ENCODE assay signal across 1 cellular context in the genomic region with DNA sequence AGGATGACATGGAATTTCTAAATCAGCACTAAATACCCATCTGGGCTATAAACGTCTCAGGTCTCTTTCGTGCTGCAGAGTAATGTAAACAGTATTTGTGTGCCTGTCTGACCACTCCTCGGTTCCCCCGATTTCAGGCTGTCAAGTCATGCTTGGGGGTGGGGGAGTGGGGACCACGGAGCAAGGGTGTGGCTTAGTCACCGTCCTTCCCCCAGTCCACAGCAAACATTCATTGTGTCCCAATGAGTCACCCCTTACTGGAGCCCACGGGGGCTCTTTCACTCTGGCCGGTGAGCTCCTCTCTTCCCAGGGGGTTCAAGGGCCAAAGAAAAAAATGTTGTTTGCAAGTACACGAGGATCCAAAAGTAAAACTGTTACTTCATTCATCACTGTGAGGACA.
TF ChIP-seq lines count a peak whose summit lies in the region.

No MANE protein-coding gene starts in this region.

TF ChIP-seq in HepG2, 621 proteins besides CTCF, POLR2A, EP300 and RAD21 (continued from another document):
- TF ChIP-seq, protein P1, sequence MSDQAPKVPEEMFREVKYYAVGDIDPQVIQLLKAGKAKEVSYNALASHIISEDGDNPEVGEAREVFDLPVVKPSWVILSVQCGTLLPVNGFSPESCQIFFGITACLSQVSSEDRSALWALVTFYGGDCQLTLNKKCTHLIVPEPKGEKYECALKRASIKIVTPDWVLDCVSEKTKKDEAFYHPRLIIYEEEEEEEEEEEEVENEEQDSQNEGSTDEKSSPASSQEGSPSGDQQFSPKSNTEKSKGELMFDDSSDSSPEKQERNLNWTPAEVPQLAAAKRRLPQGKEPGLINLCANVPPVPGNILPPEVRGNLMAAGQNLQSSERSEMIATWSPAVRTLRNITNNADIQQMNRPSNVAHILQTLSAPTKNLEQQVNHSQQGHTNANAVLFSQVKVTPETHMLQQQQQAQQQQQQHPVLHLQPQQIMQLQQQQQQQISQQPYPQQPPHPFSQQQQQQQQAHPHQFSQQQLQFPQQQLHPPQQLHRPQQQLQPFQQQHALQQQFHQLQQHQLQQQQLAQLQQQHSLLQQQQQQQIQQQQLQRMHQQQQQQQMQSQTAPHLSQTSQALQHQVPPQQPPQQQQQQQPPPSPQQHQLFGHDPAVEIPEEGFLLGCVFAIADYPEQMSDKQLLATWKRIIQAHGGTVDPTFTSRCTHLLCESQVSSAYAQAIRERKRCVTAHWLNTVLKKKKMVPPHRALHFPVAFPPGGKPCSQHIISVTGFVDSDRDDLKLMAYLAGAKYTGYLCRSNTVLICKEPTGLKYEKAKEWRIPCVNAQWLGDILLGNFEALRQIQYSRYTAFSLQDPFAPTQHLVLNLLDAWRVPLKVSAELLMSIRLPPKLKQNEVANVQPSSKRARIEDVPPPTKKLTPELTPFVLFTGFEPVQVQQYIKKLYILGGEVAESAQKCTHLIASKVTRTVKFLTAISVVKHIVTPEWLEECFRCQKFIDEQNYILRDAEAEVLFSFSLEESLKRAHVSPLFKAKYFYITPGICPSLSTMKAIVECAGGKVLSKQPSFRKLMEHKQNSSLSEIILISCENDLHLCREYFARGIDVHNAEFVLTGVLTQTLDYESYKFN (CRISPR knock-in tag; conservative IDR thresholded peaks at IDR 0.05): peak; percentile 79; the same call in 1 of the 2 replicates
- TF ChIP-seq ZNF616 (CRISPR knock-in tag; IDR thresholded peaks at IDR 0.05; ENCODE audit: low read depth): no peak
- no peak for TF ChIP-seq ZNF562 (CRISPR knock-in tag; IDR thresholded peaks at IDR 0.05; ENCODE audit: borderline replicate concordance)
- TF ChIP-seq JUNB (CRISPR knock-in tag; IDR thresholded peaks at IDR 0.05; ENCODE audit: borderline replicate concordance): no peak
- TF ChIP-seq ZNF768 (CRISPR knock-in tag; IDR thresholded peaks at IDR 0.05): no peak
- no peak for TF ChIP-seq KLF11 (CRISPR knock-in tag; IDR thresholded peaks at IDR 0.05)
- TF ChIP-seq MZF1 (CRISPR knock-in tag; IDR thresholded peaks at IDR 0.05; ENCODE audit: borderline replicate concordance): no peak
- no peak for TF ChIP-seq ZNF652 (CRISPR knock-in tag; IDR thresholded peaks at IDR 0.05; ENCODE audit: borderline replicate concordance, low read depth)
- no peak for TF ChIP-seq ZEB1 (IDR thresholded peaks at IDR 0.05; ENCODE audit: insufficient replicate concordance, low read depth)
- TF ChIP-seq SOX13 (IDR thresholded peaks at IDR 0.05): no peak
- TF ChIP-seq SOX13 (CRISPR knock-in tag; conservative IDR thresholded peaks at IDR 0.05 in 1 of 2, IDR thresholded peaks at IDR 0.05 in 1 of 2): peak in 1 of 2 experiments; percentile 46; a peak in 1 of 4 replicates
- TF ChIP-seq ZNF775 (CRISPR knock-in tag; IDR thresholded peaks at IDR 0.05; ENCODE audit: borderline replicate concordance): no peak
- TF ChIP-seq, protein P2, sequence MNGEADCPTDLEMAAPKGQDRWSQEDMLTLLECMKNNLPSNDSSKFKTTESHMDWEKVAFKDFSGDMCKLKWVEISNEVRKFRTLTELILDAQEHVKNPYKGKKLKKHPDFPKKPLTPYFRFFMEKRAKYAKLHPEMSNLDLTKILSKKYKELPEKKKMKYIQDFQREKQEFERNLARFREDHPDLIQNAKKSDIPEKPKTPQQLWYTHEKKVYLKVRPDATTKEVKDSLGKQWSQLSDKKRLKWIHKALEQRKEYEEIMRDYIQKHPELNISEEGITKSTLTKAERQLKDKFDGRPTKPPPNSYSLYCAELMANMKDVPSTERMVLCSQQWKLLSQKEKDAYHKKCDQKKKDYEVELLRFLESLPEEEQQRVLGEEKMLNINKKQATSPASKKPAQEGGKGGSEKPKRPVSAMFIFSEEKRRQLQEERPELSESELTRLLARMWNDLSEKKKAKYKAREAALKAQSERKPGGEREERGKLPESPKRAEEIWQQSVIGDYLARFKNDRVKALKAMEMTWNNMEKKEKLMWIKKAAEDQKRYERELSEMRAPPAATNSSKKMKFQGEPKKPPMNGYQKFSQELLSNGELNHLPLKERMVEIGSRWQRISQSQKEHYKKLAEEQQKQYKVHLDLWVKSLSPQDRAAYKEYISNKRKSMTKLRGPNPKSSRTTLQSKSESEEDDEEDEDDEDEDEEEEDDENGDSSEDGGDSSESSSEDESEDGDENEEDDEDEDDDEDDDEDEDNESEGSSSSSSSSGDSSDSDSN (CRISPR knock-in tag; IDR thresholded peaks at IDR 0.05): no peak
- TF ChIP-seq PRDM10 (CRISPR knock-in tag; IDR thresholded peaks at IDR 0.05; ENCODE audit: low read depth): no peak
- TF ChIP-seq ZNF891 (CRISPR knock-in tag; IDR thresholded peaks at IDR 0.05): no peak
- no peak for TF ChIP-seq SNRNP70 (IDR thresholded peaks at IDR 0.05; ENCODE audit: low read depth, low read length)
- no peak for TF ChIP-seq HMG20B (CRISPR knock-in tag; conservative IDR thresholded peaks at IDR 0.05)
- TF ChIP-seq ZBTB3 (CRISPR knock-in tag; IDR thresholded peaks at IDR 0.05; ENCODE audit: borderline replicate concordance, low read depth): no peak
- TF ChIP-seq, protein P3, sequence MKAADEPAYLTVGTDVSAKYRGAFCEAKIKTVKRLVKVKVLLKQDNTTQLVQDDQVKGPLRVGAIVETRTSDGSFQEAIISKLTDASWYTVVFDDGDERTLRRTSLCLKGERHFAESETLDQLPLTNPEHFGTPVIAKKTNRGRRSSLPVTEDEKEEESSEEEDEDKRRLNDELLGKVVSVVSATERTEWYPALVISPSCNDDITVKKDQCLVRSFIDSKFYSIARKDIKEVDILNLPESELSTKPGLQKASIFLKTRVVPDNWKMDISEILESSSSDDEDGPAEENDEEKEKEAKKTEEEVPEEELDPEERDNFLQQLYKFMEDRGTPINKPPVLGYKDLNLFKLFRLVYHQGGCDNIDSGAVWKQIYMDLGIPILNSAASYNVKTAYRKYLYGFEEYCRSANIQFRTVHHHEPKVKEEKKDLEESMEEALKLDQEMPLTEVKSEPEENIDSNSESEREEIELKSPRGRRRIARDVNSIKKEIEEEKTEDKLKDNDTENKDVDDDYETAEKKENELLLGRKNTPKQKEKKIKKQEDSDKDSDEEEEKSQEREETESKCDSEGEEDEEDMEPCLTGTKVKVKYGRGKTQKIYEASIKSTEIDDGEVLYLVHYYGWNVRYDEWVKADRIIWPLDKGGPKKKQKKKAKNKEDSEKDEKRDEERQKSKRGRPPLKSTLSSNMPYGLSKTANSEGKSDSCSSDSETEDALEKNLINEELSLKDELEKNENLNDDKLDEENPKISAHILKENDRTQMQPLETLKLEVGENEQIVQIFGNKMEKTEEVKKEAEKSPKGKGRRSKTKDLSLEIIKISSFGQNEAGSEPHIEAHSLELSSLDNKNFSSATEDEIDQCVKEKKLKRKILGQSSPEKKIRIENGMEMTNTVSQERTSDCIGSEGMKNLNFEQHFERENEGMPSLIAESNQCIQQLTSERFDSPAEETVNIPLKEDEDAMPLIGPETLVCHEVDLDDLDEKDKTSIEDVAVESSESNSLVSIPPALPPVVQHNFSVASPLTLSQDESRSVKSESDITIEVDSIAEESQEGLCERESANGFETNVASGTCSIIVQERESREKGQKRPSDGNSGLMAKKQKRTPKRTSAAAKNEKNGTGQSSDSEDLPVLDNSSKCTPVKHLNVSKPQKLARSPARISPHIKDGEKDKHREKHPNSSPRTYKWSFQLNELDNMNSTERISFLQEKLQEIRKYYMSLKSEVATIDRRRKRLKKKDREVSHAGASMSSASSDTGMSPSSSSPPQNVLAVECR (CRISPR knock-in tag; IDR thresholded peaks at IDR 0.05; ENCODE audit: borderline replicate concordance): peak; percentile 43; the same call in 1 of the 2 replicates
- TF ChIP-seq PTBP1 (IDR thresholded peaks at IDR 0.05; ENCODE audit: low read depth, low read length, poor library complexity, severe bottlenecking): no peak
- TF ChIP-seq, protein P4, sequence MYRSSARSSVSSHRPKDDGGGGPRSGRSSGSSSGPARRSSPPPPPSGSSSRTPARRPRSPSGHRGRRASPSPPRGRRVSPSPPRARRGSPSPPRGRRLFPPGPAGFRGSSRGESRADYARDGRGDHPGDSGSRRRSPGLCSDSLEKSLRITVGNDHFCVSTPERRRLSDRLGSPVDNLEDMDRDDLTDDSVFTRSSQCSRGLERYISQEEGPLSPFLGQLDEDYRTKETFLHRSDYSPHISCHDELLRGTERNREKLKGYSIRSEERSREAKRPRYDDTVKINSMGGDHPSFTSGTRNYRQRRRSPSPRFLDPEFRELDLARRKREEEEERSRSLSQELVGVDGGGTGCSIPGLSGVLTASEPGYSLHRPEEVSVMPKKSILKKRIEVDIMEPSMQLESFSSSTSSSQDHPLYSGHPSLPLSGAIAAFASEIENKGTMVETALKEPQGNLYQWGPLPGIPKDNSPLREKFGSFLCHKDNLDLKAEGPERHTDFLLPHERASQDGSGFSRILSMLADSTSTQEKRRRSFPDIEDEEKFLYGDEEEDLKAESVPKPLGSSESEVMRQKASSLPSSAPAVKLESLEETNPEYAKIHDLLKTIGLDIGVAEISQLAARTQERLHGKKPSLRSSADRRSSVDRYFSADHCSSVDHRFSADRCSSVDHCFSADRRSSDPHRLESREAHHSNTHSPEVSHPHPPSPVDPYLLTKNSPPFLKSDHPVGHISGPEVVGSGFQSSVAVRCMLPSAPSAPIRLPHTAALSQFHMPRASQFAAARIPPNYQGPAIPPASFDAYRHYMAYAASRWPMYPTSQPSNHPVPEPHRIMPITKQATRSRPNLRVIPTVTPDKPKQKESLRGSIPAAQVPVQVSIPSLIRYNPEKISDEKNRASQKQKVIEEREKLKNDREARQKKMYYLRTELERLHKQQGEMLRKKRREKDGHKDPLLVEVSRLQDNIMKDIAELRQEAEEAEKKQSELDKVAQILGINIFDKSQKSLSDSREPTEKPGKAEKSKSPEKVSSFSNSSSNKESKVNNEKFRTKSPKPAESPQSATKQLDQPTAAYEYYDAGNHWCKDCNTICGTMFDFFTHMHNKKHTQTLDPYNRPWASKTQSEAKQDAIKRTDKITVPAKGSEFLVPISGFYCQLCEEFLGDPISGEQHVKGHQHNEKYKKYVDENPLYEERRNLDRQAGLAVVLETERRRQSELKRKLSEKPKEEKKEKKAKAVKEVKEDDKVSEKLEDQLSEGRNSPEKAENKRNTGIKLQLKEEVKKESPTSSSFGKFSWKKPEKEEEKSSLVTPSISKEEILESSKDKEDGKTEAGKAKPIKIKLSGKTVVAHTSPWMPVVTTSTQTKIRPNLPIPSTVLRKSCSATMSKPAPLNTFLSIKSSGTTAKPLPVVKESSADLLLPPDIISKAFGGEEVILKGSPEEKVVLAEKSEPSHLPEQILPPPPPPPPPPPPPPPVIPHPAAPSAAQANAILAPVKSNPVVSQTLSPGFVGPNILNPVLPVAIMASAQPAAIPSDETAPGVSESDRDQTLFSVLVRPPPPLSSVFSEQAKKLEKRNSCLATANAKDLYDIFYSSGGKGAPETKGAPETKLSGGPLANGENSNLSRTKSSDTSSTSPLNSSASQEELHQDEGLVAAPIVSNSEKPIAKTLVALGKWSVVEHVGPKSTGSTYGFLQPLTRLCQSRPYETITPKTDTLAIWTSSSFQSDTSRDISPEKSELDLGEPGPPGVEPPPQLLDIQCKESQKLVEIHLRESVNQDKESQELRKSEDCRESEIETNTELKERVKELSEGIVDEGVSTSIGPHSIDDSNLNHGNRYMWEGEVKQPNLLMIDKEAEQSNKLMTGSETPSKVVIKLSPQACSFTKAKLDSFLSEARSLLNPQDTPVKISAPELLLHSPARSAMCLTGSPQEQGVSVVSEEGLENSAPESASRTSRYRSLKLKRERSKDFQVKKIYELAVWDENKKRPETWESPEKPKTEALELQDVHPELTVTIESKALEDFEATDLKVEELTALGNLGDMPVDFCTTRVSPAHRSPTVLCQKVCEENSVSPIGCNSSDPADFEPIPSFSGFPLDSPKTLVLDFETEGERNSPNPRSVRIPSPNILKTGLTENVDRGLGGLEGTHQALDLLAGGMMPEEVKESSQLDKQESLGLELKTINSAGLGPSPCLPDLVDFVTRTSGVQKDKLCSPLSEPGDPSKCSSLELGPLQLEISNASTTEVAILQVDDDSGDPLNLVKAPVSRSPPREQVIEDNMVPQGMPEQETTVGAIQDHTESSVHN (CRISPR knock-in tag; IDR thresholded peaks at IDR 0.05): no peak
- TF ChIP-seq ZNF83 (CRISPR knock-in tag; IDR thresholded peaks at IDR 0.05; ENCODE audit: borderline replicate concordance): no peak
- TF ChIP-seq TAF1 (CRISPR knock-in tag; IDR thresholded peaks at IDR 0.05): no peak
- no peak for TF ChIP-seq ZKSCAN5 (CRISPR knock-in tag; IDR thresholded peaks at IDR 0.05)
- TF ChIP-seq ZNF563 (CRISPR knock-in tag; IDR thresholded peaks at IDR 0.05): no peak
- TF ChIP-seq ZMYM3 (CRISPR knock-in tag; IDR thresholded peaks at IDR 0.05): no peak
- TF ChIP-seq ZNF253 (CRISPR knock-in tag; IDR thresholded peaks at IDR 0.05; ENCODE audit: borderline replicate concordance): no peak
- TF ChIP-seq ZNF850 (CRISPR knock-in tag; conservative IDR thresholded peaks at IDR 0.05): no peak
- no peak; the same call in 1 of the 2 replicates for TF ChIP-seq ZNF335 (CRISPR knock-in tag; IDR thresholded peaks at IDR 0.05)
- no peak for TF ChIP-seq FLYWCH1 (CRISPR knock-in tag; IDR thresholded peaks at IDR 0.05)
- TF ChIP-seq, protein P5, sequence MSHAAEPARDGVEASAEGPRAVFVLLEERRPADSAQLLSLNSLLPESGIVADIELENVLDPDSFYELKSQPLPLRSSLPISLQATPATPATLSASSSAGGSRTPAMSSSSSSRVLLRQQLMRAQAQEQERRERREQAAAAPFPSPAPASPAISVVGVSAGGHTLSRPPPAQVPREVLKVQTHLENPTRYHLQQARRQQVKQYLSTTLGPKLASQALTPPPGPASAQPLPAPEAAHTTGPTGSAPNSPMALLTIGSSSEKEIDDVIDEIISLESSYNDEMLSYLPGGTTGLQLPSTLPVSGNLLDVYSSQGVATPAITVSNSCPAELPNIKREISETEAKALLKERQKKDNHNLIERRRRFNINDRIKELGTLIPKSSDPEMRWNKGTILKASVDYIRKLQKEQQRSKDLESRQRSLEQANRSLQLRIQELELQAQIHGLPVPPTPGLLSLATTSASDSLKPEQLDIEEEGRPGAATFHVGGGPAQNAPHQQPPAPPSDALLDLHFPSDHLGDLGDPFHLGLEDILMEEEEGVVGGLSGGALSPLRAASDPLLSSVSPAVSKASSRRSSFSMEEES (CRISPR knock-in tag; IDR thresholded peaks at IDR 0.05): no peak
